21 cellular contexts compared by ENCODE assay signal in the genomic region with DNA sequence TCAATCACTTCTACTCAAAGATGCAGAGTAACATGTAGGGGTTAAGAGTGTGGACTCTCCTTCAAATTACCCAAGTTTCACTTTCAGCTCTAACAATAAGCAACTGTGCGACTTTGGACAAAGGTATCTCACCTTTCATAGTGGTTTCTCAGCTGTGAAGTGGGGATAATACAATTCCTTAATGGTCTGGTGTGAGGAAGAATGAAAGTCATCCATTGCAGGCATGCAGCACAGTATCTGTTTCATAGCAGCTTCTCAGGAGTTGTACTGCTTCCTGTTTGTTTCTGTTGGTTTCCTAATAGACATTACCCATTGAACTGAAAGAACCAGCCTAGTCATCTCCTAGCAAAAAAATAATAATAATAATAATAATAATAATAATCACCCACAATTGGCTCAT.
"Had no signal": no experiment of that assay in that cellular context is flagged by ENCODE, and none has a peak within 500 bp of the region (broad histone marks: within the 10 kb centered on the region; RNA-seq: fewer than 3 reads in every experiment).

No MANE protein-coding gene starts in this region.

- ATAC-seq: activated CD4-positive, alpha-beta T cell treated with anti-CD3 and anti-CD28 coated beads for 36 hours; gastrocnemius medialis; naive thymus-derived CD4-positive, alpha-beta T cell; stimulated activated naive B cell treated with anti-CD40 and anti-IgM and Interleukin-4, amounts not matched to agents 10 μg/mL and 1 μg/mL and 100 μg/mL, for 72 hours had no signal

- H3K27ac Mint-ChIP-seq: activated CD4-positive, alpha-beta T cell treated with anti-CD3 and anti-CD28 coated beads for 36 hours; activated naive CD4-positive, alpha-beta T cell treated with anti-CD3 and anti-CD28 coated beads for 36 hours; naive thymus-derived CD4-positive, alpha-beta T cell; stimulated activated naive B cell treated with anti-CD40 and anti-IgM and Interleukin-4, amounts not matched to agents 10 μg/mL and 1 μg/mL and 100 μg/mL, for 72 hours; type B pancreatic cell had no signal

- H3K4me1 Mint-ChIP-seq: activated CD4-positive, alpha-beta T cell treated with anti-CD3 and anti-CD28 coated beads for 36 hours; naive thymus-derived CD4-positive, alpha-beta T cell; neural crest cell; stimulated activated naive B cell treated with anti-CD40 and anti-IgM and Interleukin-4, amounts not matched to agents 10 μg/mL and 1 μg/mL and 100 μg/mL, for 72 hours had no signal

- H3K4me3 ChIP-seq: colonic mucosa, dorsolateral prefrontal cortex, esophagus squamous epithelium, gastrocnemius medialis, left ventricle myocardium inferior, sigmoid colon, smooth muscle cell had no signal

- H3K36me3 Mint-ChIP-seq: type B pancreatic cell had no signal

- DNase-seq: activated CD4-positive, alpha-beta T cell treated with anti-CD3 and anti-CD28 coated beads for 36 hours; activated CD4-positive, alpha-beta T cell treated with anti-CD3 and anti-CD28 coated beads, Interleukin-2, amount 50 U/mL, for 4 hours; activated effector memory CD4-positive, alpha-beta T cell treated with Interleukin-2 at 50 U/mL for 16 hours; activated naive CD4-positive, alpha-beta T cell treated with anti-CD3 and anti-CD28 coated beads for 36 hours; activated T-cell treated with anti-CD3 and anti-CD28 coated beads, Interleukin-2, amount 50 U/mL, for 48 hours; colonic mucosa; dorsolateral prefrontal cortex; esophagus squamous epithelium; gastrocnemius medialis; hippocampal formation; kidney glomerular epithelial cell; left ventricle myocardium inferior; naive thymus-derived CD4-positive, alpha-beta T cell; occipital lobe; sigmoid colon; stimulated activated CD4-positive, alpha-beta T cell treated with anti-CD3 and anti-CD28 coated beads, Interleukin-15, amount 100 ng/mL, for 24 hours; stimulated activated naive B cell treated with anti-CD40 and anti-IgM and Interleukin-4, amounts not matched to agents 10 μg/mL and 1 μg/mL and 100 μg/mL, for 72 hours; T-helper 9 cell had no signal

- H3K9me3 Mint-ChIP-seq: activated naive CD4-positive, alpha-beta T cell treated with anti-CD3 and anti-CD28 coated beads for 36 hours; neural crest cell; type B pancreatic cell had no signal

- H3K4me3 Mint-ChIP-seq: activated CD4-positive, alpha-beta T cell treated with anti-CD3 and anti-CD28 coated beads for 36 hours; activated naive CD4-positive, alpha-beta T cell treated with anti-CD3 and anti-CD28 coated beads for 36 hours; naive thymus-derived CD4-positive, alpha-beta T cell; neural crest cell; stimulated activated naive B cell treated with anti-CD40 and anti-IgM and Interleukin-4, amounts not matched to agents 10 μg/mL and 1 μg/mL and 100 μg/mL, for 72 hours; type B pancreatic cell had no signal
